Comparison of ENCODE assay signal across 1 cellular context in genomic region chr6:112355978-112356377, GRCh38. TPM values are rescaled to one million over a fixed set of nuclear protein-coding genes. Genes with fewer than 3 reads are reported as not detected.
"Had no signal": no experiment of that assay in that cellular context is flagged by ENCODE, and none has a peak within 500 bp of the region (broad histone marks: within the 10 kb centered on the region; RNA-seq: fewer than 3 reads in every experiment).

No MANE protein-coding gene starts in this region.

RNA-seq across cellular contexts. Expression of gene RFPL4B, which starts 8.8 kb away (rescaled TPM):
- total RNA-seq: GM12878 had no signal
